In the genomic region with DNA sequence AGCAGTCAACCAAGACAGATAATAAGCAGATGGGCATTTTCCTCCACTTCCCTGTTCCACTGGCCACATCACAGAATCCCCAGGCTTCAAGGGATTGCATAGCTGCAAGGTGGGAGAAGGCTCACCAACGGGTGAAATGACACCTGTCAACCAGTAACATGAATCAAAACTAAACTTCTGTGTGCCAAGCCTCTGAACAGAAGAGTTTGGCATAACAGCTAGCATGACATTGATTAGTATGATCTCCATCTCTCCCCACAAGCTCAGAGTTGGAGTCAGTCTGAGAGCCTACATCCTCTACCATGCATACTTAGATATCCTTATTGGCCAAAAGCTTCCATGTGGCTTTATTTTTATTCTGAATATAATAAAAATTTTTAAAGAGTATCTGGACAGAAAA, we compare ENCODE assay signal across 1 cellular context.
TF ChIP-seq lines count a peak whose summit lies in the region.

No MANE protein-coding gene starts in this region.

TF ChIP-seq in GM12878, 131 proteins besides CTCF, POLR2A, EP300 and RAD21:
- TF ChIP-seq FOS (IDR thresholded peaks at IDR 0.05; ENCODE audit: borderline replicate concordance, extremely low read depth, insufficient read length) (no peak), JUNB (IDR thresholded peaks at IDR 0.05) (0 out of 2 replicates have a peak, but pooled peaks have one; percentile 7), EED (IDR thresholded peaks at IDR 0.05; ENCODE audit: low read depth) (0 out of 2 replicates have a peak, but pooled peaks have one; percentile 29)
